ENCODE assay signal across 8 cellular contexts in the genomic region with DNA sequence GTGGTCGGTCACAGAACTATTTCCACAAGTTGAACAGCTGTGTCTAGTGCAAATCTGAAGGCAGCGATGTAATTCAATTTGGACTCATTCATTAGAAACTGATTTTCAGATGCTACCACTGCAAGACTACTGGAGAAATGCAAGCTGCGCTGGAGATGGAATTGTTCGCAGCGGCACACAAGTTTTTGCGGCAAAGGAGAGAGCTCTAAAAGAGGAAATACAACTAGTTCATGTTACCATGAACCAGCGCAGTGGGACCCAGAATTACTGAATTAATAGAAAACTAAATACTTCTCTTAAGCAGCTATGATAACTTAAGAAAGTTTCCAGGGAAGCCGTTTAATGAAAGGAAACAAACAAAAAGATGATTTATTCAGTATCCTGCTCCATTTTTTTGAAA. TPM values are rescaled to one million over a fixed set of nuclear protein-coding genes. Genes with fewer than 3 reads are reported as not detected.
DNase-seq lines count a peak whose midpoint lies in the region; ATAC-seq, FAIRE-seq and TF ChIP-seq lines count a peak whose summit lies in the region.

No MANE protein-coding gene starts in this region.

- in situ Hi-C loops in KBM-7 (cut with MboI; ENCODE audit: low pct_unique_long_range_greater_than_20kb, low sequenced_read_pairs), result no loop called here
- in situ Hi-C loops in K562 (cut with MboI), result no loop called here
- in situ Hi-C loops in GM13976 (cut with MboI; ENCODE audit: low sequenced_read_pairs, unreplicated experiment), result loop anchor here (5.0 to 25.0 kb wide), 2 partner anchors 186 to 341 kb away; no protein-coding TSS in a partner anchor

- CTCF ChIA-PET in K562 (lab: Yijun Ruan, JAX; ENCODE audit: low intra/inter-chr PET ratio), result no interaction called here

- WGBS in K562 (ENCODE audit: insufficient coverage, low coverage, missing lambda C conversion rate), result 41% methylated on average over 8 of the region's 8 CpGs

- H3K4me1 ChIP-seq in K562 (replicated peaks in 1 of 2; ENCODE audit: control insufficient read depth in 2 of 2, insufficient read depth in 2 of 2, low read length in 2 of 2), result peaks cover 19 to 22% of the 10 kb centered on the region in 2 experiments
- peaks cover 22% of the 10 kb centered on the region for H3K4me1 ChIP-seq in mucosa of stomach (ENCODE audit: control insufficient read depth, insufficient read depth, low read length)

- H3K4me2 ChIP-seq in K562 (ENCODE audit: insufficient read depth, low read length), result peak overlapping the region; percentile 93

- DNase-seq in AML-193 (lab: John Stamatoyannopoulos, UW) (peak; percentile 42 to 52), KBM-7 (peak; percentile 59), K562 (ENCODE audit: extremely low read depth in 1 of 4, low spot score in 3 of 4) (no peak), DMS 273 (lab: John Stamatoyannopoulos, UW; ENCODE audit: unreplicated experiment) (no peak), medulla oblongata (ENCODE audit: extremely low spot score) (no peak), GM13976 (ENCODE audit: low spot score) (no peak)

- peaks cover 4% of the 10 kb centered on the region for H3K9me1 ChIP-seq in K562 (ENCODE audit: control insufficient read depth, insufficient read depth, low read length)

- H3K27me3 ChIP-seq in K562 (ENCODE audit: control insufficient read depth in 2 of 2, insufficient read depth in 2 of 2, low read length in 2 of 2) (no peaks in the 10 kb centered on the region), mucosa of stomach (ENCODE audit: control insufficient read depth, insufficient read depth, low read length) (no peaks in the 10 kb centered on the region)

- POLR2A ChIA-PET in K562 (lab: Yijun Ruan, JAX), result interaction anchor here (0.8 to 8.4 kb wide), 7 partner anchors 13 to 504 kb away, joined by 3 to 86 read pairs (median 4); a partner anchor contains a TSS

- H3K4me3 ChIP-seq in K562 (peak overlapping the region; percentile 68; the same call in 1 of the 2 replicates), mucosa of stomach (ENCODE audit: low read length) (peak overlapping the region; percentile 66)

- H3K9ac ChIP-seq in K562 (ENCODE audit: insufficient read depth in 1 of 2, low read depth in 2 of 2, low read length in 2 of 2) (peak overlapping the region in 1 of 2 experiments; percentile 51; a peak in 1 of 4 replicates), mucosa of stomach (ENCODE audit: low read length) (peak overlapping the region; percentile 70)

- intact Hi-C loops in K562 (cut with micrococcal nuclease), result no loop called here

- ATAC-seq in K562 (no peak), HG03095 (IDR thresholded peaks at IDR 0.05; ENCODE audit: unreplicated experiment) (no peak)

- peaks cover 43% of the 10 kb centered on the region for H4K20me1 ChIP-seq in K562 (replicated peaks; ENCODE audit: control insufficient read depth, insufficient read depth, low read length)

- no peaks in the 10 kb centered on the region for H3K9me3 ChIP-seq in K562 (replicated peaks; ENCODE audit: control insufficient read depth, insufficient read depth, low read depth, low read length)
- no peaks in the 10 kb centered on the region for H3K9me3 ChIP-seq in mucosa of stomach (ENCODE audit: control insufficient read depth, low read length)

- H3K27ac ChIP-seq in K562 (ENCODE audit: extremely low read depth, low read depth, low read length), result no peak overlapping the region

- H3K36me3 ChIP-seq in K562 (ENCODE audit: control insufficient read depth, insufficient read depth, low read length), result peaks cover 6% of the 10 kb centered on the region; the same call in 1 of the 3 replicates
- no peaks in the 10 kb centered on the region for H3K36me3 ChIP-seq in mucosa of stomach (ENCODE audit: control insufficient read depth, insufficient read depth, low read length)

- no peak for TF ChIP-seq POLR2A in K562 (conservative IDR thresholded peaks at IDR 0.05)

- TF ChIP-seq CTCF in K562 (IDR thresholded peaks at IDR 0.05 in 2 of 3, conservative IDR thresholded peaks at IDR 0.05 in 1 of 3; ENCODE audit: insufficient read depth in 2 of 3, low read depth in 1 of 3, low read length in 3 of 3), result no peak
- TF ChIP-seq CTCF in GM13976 (IDR thresholded peaks at IDR 0.05; ENCODE audit: borderline replicate concordance, control extremely low read depth, extremely low read depth, insufficient read depth, missing control alignments), result no peak

- no peak for TF ChIP-seq RAD21 in K562 (CRISPR knock-in tag; conservative IDR thresholded peaks at IDR 0.05 in 1 of 2, IDR thresholded peaks at IDR 0.05 in 1 of 2)

- H3K79me2 ChIP-seq in K562 (ENCODE audit: control insufficient read depth, insufficient read depth, low read length), result peaks cover 62% of the 10 kb centered on the region

- no peak overlapping the region for H2AFZ ChIP-seq in K562 (ENCODE audit: low read depth, low read length)

- no peak for FAIRE-seq in K562 (lab: Jason Lieb, UNC)

- no peak for TF ChIP-seq EP300 in K562 (IDR thresholded peaks at IDR 0.05; ENCODE audit: low read length)

- BruUV-seq in K562 (replicated peaks; lab: Mats Ljungman, UMichigan), result no TSS peak

TF ChIP-seq in K562, 482 proteins besides CTCF, POLR2A, EP300 and RAD21:
- TF ChIP-seq FOXP1 (CRISPR knock-in tag; IDR thresholded peaks at IDR 0.05), result no peak
- TF ChIP-seq, protein P1, sequence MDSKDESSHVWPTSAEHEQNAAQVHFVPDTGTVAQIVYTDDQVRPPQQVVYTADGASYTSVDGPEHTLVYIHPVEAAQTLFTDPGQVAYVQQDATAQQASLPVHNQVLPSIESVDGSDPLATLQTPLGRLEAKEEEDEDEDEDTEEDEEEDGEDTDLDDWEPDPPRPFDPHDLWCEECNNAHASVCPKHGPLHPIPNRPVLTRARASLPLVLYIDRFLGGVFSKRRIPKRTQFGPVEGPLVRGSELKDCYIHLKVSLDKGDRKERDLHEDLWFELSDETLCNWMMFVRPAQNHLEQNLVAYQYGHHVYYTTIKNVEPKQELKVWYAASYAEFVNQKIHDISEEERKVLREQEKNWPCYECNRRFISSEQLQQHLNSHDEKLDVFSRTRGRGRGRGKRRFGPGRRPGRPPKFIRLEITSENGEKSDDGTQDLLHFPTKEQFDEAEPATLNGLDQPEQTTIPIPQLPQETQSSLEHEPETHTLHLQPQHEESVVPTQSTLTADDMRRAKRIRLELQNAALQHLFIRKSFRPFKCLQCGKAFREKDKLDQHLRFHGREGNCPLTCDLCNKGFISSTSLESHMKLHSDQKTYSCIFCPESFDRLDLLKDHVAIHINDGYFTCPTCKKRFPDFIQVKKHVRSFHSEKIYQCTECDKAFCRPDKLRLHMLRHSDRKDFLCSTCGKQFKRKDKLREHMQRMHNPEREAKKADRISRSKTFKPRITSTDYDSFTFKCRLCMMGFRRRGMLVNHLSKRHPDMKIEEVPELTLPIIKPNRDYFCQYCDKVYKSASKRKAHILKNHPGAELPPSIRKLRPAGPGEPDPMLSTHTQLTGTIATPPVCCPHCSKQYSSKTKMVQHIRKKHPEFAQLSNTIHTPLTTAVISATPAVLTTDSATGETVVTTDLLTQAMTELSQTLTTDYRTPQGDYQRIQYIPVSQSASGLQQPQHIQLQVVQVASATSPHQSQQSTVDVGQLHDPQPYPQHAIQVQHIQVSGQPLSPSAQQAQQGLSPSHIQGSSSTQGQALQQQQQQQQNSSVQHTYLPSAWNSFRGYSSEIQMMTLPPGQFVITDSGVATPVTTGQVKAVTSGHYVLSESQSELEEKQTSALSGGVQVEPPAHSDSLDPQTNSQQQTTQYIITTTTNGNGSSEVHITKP (IDR thresholded peaks at IDR 0.05; ENCODE audit: partially characterized antibody), result no peak
- no peak for TF ChIP-seq ZZZ3 (IDR thresholded peaks at IDR 0.05)
- no peak for TF ChIP-seq EZH2 (IDR thresholded peaks at IDR 0.05; ENCODE audit: borderline replicate concordance, low read depth, low read length)
- TF ChIP-seq TBP (optimal IDR thresholded peaks at IDR 0.05; ENCODE audit: low read depth, low read length), result no peak
- no peak for TF ChIP-seq NEUROD1 (IDR thresholded peaks at IDR 0.05; ENCODE audit: borderline replicate concordance, low read depth, low read length, partially characterized antibody)
- TF ChIP-seq MEIS2 (IDR thresholded peaks at IDR 0.05; ENCODE audit: partially characterized antibody), result no peak
- TF ChIP-seq, protein P2, sequence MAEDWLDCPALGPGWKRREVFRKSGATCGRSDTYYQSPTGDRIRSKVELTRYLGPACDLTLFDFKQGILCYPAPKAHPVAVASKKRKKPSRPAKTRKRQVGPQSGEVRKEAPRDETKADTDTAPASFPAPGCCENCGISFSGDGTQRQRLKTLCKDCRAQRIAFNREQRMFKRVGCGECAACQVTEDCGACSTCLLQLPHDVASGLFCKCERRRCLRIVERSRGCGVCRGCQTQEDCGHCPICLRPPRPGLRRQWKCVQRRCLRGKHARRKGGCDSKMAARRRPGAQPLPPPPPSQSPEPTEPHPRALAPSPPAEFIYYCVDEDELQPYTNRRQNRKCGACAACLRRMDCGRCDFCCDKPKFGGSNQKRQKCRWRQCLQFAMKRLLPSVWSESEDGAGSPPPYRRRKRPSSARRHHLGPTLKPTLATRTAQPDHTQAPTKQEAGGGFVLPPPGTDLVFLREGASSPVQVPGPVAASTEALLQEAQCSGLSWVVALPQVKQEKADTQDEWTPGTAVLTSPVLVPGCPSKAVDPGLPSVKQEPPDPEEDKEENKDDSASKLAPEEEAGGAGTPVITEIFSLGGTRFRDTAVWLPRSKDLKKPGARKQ (CRISPR knock-in tag; IDR thresholded peaks at IDR 0.05), result no peak
- no peak for TF ChIP-seq PHB (CRISPR knock-in tag; IDR thresholded peaks at IDR 0.05)
TF ChIP-seq in K562: peak in this region for 0.

RNA-seq across cellular contexts. Expression of a gene that starts 1.9 kb away (rescaled TPM):
- 118 and 129 TPM in 2 replicates for total RNA-seq in K562 (2011; cell fraction: chromatin; rRNA removed; ENCODE audit: low replicate concordance)
- 52.7 and 61.3 TPM in 2 replicates for total RNA-seq in K562 (2011; cell fraction: nucleolus; rRNA removed)
- 58.0 and 84.6 TPM in 2 replicates for total RNA-seq in K562 (2011; cell fraction: nucleoplasm; rRNA removed)
- total RNA-seq in K562 (2014; rRNA removed) (9.4 and 9.7 TPM in 2 replicates), K562 (2014; rRNA removed; fragmentation: Illumina TruSeq; extraction: Trizol) (5.6 and 8.9 TPM in 2 replicates), K562 (2015; rRNA removed; fragmentation: Illumina TruSeq; extraction: Trizol) (5.4 and 6.3 TPM in 2 replicates), K562 (2021) (22.3 and 24.8 TPM in 2 replicates)
- polyA plus RNA-seq in K562 (2011; rRNA removed) (2.6 and 4.1 TPM in 2 replicates), K562 (2014; fragmentation: Illumina TruSeq; extraction: Trizol) (13.2 and 13.8 TPM in 2 replicates), K562 (2014; fragmentation: Nextera tagmentation; extraction: Ambion mirVana) (1 to 10 TPM in 1 of 2 experiments, under 1 TPM in 1; 0.70 to 2.5 TPM), K562 (2014; rRNA removed) (6.8 and 7.4 TPM in 2 replicates)
- polyA plus RNA-seq in K562 (2011; cell fraction: cytosol; rRNA removed), result 2.6 and 2.8 TPM in 2 replicates
- 12.7 and 15.9 TPM in 2 replicates for polyA plus RNA-seq in K562 (2011; cell fraction: nucleus; rRNA removed)
- 8.9 and 10.8 TPM in 2 replicates for polyA plus RNA-seq in K562 (2012)
- 9.9 and 15.2 TPM in 2 replicates for polyA minus RNA-seq in K562 (2011; rRNA and poly(A)+ RNA removed)
- 20.4 and 22.6 TPM in 2 replicates for polyA minus RNA-seq in K562 (2011; cell fraction: cytosol; rRNA and poly(A)+ RNA removed)
- polyA minus RNA-seq in K562 (2011; cell fraction: nucleus; rRNA and poly(A)+ RNA removed), result 16.2 and 23.5 TPM in 2 replicates

Comparison
In these comparisons a context has a peak if more than half of its experiments do, and no peak if none do; other contexts are left out.
1. DNase-seq: peak in AML-193 (2 of 2) and KBM-7 (single experiment); none in K562 (0 of 4), DMS 273 (single experiment), medulla oblongata (single experiment) and GM13976 (single experiment).